ENCODE assay signal across 13 cellular contexts in the genomic region with DNA sequence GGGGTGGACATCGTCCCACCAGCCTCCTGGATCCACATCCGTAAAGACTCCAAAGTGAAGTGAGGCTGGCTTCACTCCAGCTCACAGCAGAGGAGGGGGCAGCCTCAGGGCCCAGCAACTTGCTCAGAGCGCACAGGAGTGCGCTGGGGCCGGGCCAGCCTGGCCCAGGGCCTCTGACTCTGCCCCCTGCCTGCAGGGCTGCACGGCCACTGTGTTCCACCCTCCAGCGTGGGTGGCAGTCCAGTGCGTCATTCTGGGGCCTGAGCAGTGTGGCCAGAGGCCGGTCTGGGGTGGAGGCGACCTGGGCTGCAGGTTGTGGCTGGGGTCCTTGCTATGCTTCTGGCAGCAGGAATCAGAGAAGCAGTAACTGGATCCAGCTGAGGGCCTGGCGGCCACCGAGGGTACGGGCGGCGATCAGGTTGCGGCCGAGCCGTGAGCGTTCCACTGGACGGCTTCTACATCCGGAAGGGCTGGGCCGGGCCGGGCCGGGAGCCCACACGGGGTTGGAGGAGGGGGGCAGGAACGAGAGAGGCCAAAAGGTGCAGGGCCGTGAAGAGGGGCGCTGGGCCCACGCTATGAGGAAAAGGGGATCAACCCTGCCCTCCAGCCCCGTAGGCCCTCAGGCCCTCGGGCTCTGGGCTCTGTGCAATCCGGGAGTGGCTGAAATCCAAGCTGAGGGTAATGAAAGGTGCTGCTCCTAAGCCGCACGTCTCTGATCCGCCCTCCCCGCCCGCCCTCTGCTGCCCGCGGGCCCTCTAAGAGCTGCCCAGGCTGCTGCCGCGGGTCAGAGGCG. TPM values are rescaled to one million over a fixed set of nuclear protein-coding genes. Genes with fewer than 3 reads are reported as not detected.
DNase-seq lines count a peak whose midpoint lies in the region; ATAC-seq, FAIRE-seq and TF ChIP-seq lines count a peak whose summit lies in the region.
"Had no signal": no experiment of that assay in that cellular context is flagged by ENCODE, and none has a peak within 500 bp of the region (broad histone marks: within the 10 kb centered on the region; RNA-seq: fewer than 3 reads in every experiment).

Gene FSCN2 (plus strand): TSS at position 787 of the 793 bp plus-strand sequence. CDS start 155 bp downstream, outside the sequence.

- POLR2A ChIA-PET in AG04449 (lab: Yijun Ruan, JAX) (no interaction called here), HepG2 (lab: Yijun Ruan, JAX) (interaction anchor here (1.4 kb wide), 1 partner anchor 9 kb away, joined by 5 read pairs; no protein-coding TSS in a partner anchor)

- H3K4me2 ChIP-seq in HepG2 (ENCODE audit: low read depth, low read length) = peak within 1 kb of the TSS; percentile 48

- H2AFZ ChIP-seq in HepG2 (ENCODE audit: low read length) = no peak within 1 kb of the TSS

- CTCF ChIA-PET in AG04449 (lab: Yijun Ruan, JAX) (interaction anchor here (2.5 kb wide), 1 partner anchor 73 kb away, joined by 9 read pairs; no protein-coding TSS in a partner anchor), HepG2 (lab: Yijun Ruan, JAX; ENCODE audit: low intra/inter-chr PET ratio, low total read pairs) (no interaction called here)

- peaks cover 15% of the 10 kb centered on the region; the same call in 1 of the 2 replicates for H3K9me3 ChIP-seq in HepG2 (ENCODE audit: low read length)
- no peaks in the 10 kb centered on the region for H3K9me3 ChIP-seq in prostate gland
- H3K9me3 ChIP-seq: sigmoid colon had no signal

- intact Hi-C loops in HepG2 (cut with micrococcal nuclease; ENCODE audit: unreplicated experiment) (no loop called here), prostate gland (cut with DNase I) (no loop called here)

- peak; percentile 54 for ATAC-seq in HepG2
- ATAC-seq in GM21576 (IDR thresholded peaks at IDR 0.05; ENCODE audit: unreplicated experiment) = no peak

- H3K36me3 ChIP-seq in HepG2 (replicated peaks in 1 of 2; ENCODE audit: control insufficient read depth in 1 of 2, insufficient read depth in 2 of 2, low read length in 2 of 2) (no peaks in the 10 kb centered on the region), prostate gland (no peaks in the 10 kb centered on the region)
- H3K36me3 ChIP-seq: sigmoid colon had no signal

- H3K79me2 ChIP-seq in HepG2 (ENCODE audit: insufficient read depth, low read length) = no peaks in the 10 kb centered on the region

- H3K9ac ChIP-seq in HepG2 (ENCODE audit: insufficient read depth, low read depth, low read length) = no peak within 1 kb of the TSS

- H3K4me1 ChIP-seq in HepG2 (ENCODE audit: insufficient read depth, low read length) (peaks cover 23% of the 10 kb centered on the region), prostate gland (replicated peaks) (no peaks in the 10 kb centered on the region)

- 35% methylated on average over 35 of the region's 42 CpGs for WGBS in HepG2 (ENCODE audit: low lambda C conversion rate)
- WGBS in prostate gland = 27% methylated on average over 30 of the region's 42 CpGs

- H3K27me3 ChIP-seq in HepG2 (ENCODE audit: control insufficient read depth in 1 of 2, insufficient read depth in 2 of 2, low read length in 2 of 2) (peaks cover 19 to 70% of the 10 kb centered on the region in 2 experiments), prostate gland (replicated peaks; ENCODE audit: insufficient read depth) (no peaks in the 10 kb centered on the region)

- peak; percentile 16 for TF ChIP-seq CTCF in AG04449 (IDR thresholded peaks at IDR 0.05; ENCODE audit: insufficient read depth, low read length, missing control alignments)
- peak; percentile 13 for TF ChIP-seq CTCF in astrocyte of the spinal cord (IDR thresholded peaks at IDR 0.05; ENCODE audit: low read depth, low read length)
- peak; percentile 39 for TF ChIP-seq CTCF in HepG2 (CRISPR knock-in tag; IDR thresholded peaks at IDR 0.05)
- peak in 2 of 4 experiments; percentile 14 to 16 for TF ChIP-seq CTCF in prostate gland (IDR thresholded peaks at IDR 0.05)

- FAIRE-seq in HepG2 (lab: Jason Lieb, UNC) = no peak

- H4K20me1 ChIP-seq in HepG2 (ENCODE audit: insufficient read depth, low read length) = peaks cover 5% of the 10 kb centered on the region; the same call in 1 of the 2 replicates

- in situ Hi-C loops in astrocyte of the spinal cord (cut with HindIII; ENCODE audit: low sequenced_read_pairs) = no loop called here
- in situ Hi-C loops in HepG2 (cut with HindIII; ENCODE audit: extremely low pct_ligation_motif_present, low pct_unique_long_range_greater_than_20kb) = no loop called here

- TF ChIP-seq RAD21 in HepG2 (CRISPR knock-in tag; IDR thresholded peaks at IDR 0.05) = no peak

- BruUV-seq in HepG2 (replicated peaks; lab: Mats Ljungman, UMichigan) = no TSS peak

- TF ChIP-seq POLR2A in HepG2 (IDR thresholded peaks at IDR 0.05; ENCODE audit: insufficient read depth in 1 of 2, low read depth in 2 of 2, low read length in 2 of 2) = no peak
- no peak for TF ChIP-seq POLR2A in prostate gland (IDR thresholded peaks at IDR 0.05)

- TF ChIP-seq EP300 in HepG2 (IDR thresholded peaks at IDR 0.05; ENCODE audit: low read depth in 2 of 2, low read length in 2 of 2) (no peak), HepG2 (CRISPR knock-in tag; IDR thresholded peaks at IDR 0.05; ENCODE audit: borderline replicate concordance) (no peak)

- DNase-seq in AG04449 (ENCODE audit: low read depth, low spot score) (no peak), EL (peak; percentile 57), astrocyte of the spinal cord (ENCODE audit: low read depth, low spot score) (no peak), HepG2 (ENCODE audit: low spot score) (no peak), prostate gland (ENCODE audit: low spot score) (no peak), NAMALWA (ENCODE audit: low spot score) (no peak), SIG-M5 treated with dmso at 0.1 percent for 504 hours (lab: John Stamatoyannopoulos, UW; ENCODE audit: unreplicated experiment) (no peak)
- DNase-seq: activated CD4-positive, alpha-beta T cell treated with anti-CD3 and anti-CD28 coated beads, Interleukin-2, amount 10 ng/mL, durations not matched to agents 7 days and 5 days; CD4-positive, alpha-beta T cell; mammary epithelial cell; sigmoid colon; SW 1271 had no signal

- no peak within 1 kb of the TSS for H3K4me3 ChIP-seq in AG04449 (ENCODE audit: low read depth, low read length)
- H3K4me3 ChIP-seq in astrocyte of the spinal cord (ENCODE audit: low read depth, low read length) = no peak within 1 kb of the TSS
- peak within 1 kb of the TSS in 2 of 3 experiments; percentile 17 to 57; a peak in 2 of 6 replicates for H3K4me3 ChIP-seq in HepG2 (replicated peaks in 1 of 3; ENCODE audit: insufficient read depth in 1 of 3, low read depth in 2 of 3, low read length in 3 of 3)
- no peak within 1 kb of the TSS for H3K4me3 ChIP-seq in prostate gland
- H3K4me3 ChIP-seq: sigmoid colon had no signal

- H3K27ac ChIP-seq in HepG2 (ENCODE audit: extremely low read length, insufficient read depth, low read length) = no peak within 1 kb of the TSS
- H3K27ac ChIP-seq in prostate gland = no peak within 1 kb of the TSS
- H3K27ac ChIP-seq: sigmoid colon had no signal

TF ChIP-seq in HepG2, 621 proteins besides CTCF, POLR2A, EP300 and RAD21 (continues in another document):
- TF ChIP-seq SAP130 (CRISPR knock-in tag; IDR thresholded peaks at IDR 0.05; ENCODE audit: low read depth) = peak; percentile 18; the same call in 1 of the 2 replicates
- TF ChIP-seq ZNF644 (CRISPR knock-in tag; IDR thresholded peaks at IDR 0.05; ENCODE audit: low read depth) = no peak
- TF ChIP-seq, protein P1, sequence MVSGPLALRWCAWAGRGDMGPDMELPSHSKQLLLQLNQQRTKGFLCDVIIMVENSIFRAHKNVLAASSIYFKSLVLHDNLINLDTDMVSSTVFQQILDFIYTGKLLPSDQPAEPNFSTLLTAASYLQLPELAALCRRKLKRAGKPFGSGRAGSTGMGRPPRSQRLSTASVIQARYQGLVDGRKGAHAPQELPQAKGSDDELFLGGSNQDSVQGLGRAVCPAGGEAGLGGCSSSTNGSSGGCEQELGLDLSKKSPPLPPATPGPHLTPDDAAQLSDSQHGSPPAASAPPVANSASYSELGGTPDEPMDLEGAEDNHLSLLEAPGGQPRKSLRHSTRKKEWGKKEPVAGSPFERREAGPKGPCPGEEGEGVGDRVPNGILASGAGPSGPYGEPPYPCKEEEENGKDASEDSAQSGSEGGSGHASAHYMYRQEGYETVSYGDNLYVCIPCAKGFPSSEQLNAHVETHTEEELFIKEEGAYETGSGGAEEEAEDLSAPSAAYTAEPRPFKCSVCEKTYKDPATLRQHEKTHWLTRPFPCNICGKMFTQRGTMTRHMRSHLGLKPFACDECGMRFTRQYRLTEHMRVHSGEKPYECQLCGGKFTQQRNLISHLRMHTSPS (CRISPR knock-in tag; IDR thresholded peaks at IDR 0.05; ENCODE audit: low read depth) = no peak
- 0 out of 2 replicates have a peak, but pooled peaks have one; percentile 12 for TF ChIP-seq KDM3A (CRISPR knock-in tag; IDR thresholded peaks at IDR 0.05; ENCODE audit: low read depth)
- no peak for TF ChIP-seq TBX2 (CRISPR knock-in tag; IDR thresholded peaks at IDR 0.05; ENCODE audit: borderline replicate concordance)
- peak; percentile 3 for TF ChIP-seq ZFY (CRISPR knock-in tag; IDR thresholded peaks at IDR 0.05)
- 0 out of 2 replicates have a peak, but pooled peaks have one; percentile 13 for TF ChIP-seq NFYB (CRISPR knock-in tag; IDR thresholded peaks at IDR 0.05)
- TF ChIP-seq STAG1 (CRISPR knock-in tag; IDR thresholded peaks at IDR 0.05) = peak; percentile 24; the same call in 1 of the 2 replicates

RNA-seq across cellular contexts. Expression of gene FSCN2, which starts in this region (rescaled TPM):
- not detected in 2 replicates for total RNA-seq in HepG2 (2016; rRNA removed; fragmentation: Illumina TruSeq; extraction: Trizol)
- total RNA-seq in HepG2 (2016; cell fraction: cytosol; rRNA removed; fragmentation: Illumina TruSeq; extraction: Trizol; ENCODE audit: low read depth) = not detected in 2 replicates
- total RNA-seq in HepG2 (2016; cell fraction: insoluble cytoplasmic fraction; rRNA removed; fragmentation: Illumina TruSeq; extraction: Trizol) = not detected in 2 replicates
- not detected in 2 replicates for total RNA-seq in HepG2 (2016; cell fraction: membrane; rRNA removed; fragmentation: Illumina TruSeq; extraction: Trizol)
- total RNA-seq in HepG2 (2016; cell fraction: nucleus; rRNA removed; fragmentation: Illumina TruSeq; extraction: Trizol) = not detected in 2 replicates
- 0.09 and 0.31 TPM in 2 replicates for polyA plus RNA-seq in HepG2 (2011; rRNA removed)
- 0.17 TPM in 2 replicates for polyA plus RNA-seq in HepG2 (2011; cell fraction: cytosol; rRNA removed)
- 2.2 and 2.8 TPM in 2 replicates for polyA plus RNA-seq in HepG2 (2011; cell fraction: nucleus; rRNA removed)
- 0.11 and 0.17 TPM in 2 replicates for polyA plus RNA-seq in HepG2 (2012)
- polyA plus RNA-seq in HepG2 (2016; cell fraction: cytosol; fragmentation: Illumina TruSeq; extraction: Trizol; ENCODE audit: low read depth) = not detected in 2 replicates
- not detected in 2 replicates for polyA plus RNA-seq in HepG2 (2016; cell fraction: insoluble cytoplasmic fraction; fragmentation: Illumina TruSeq; extraction: Trizol; ENCODE audit: low read depth)
- polyA plus RNA-seq in HepG2 (2016; cell fraction: membrane; fragmentation: Illumina TruSeq; extraction: Trizol; ENCODE audit: low read depth) = not detected in 2 replicates
- not detected in 2 replicates for polyA plus RNA-seq in HepG2 (2016; cell fraction: nucleus; fragmentation: Illumina TruSeq; extraction: Trizol; ENCODE audit: insufficient read depth, low read depth)
- 1.5 and 1.9 TPM in 2 replicates for polyA minus RNA-seq in HepG2 (2011; rRNA and poly(A)+ RNA removed; ENCODE audit: low replicate concordance)
- not detected in 2 replicates for polyA minus RNA-seq in HepG2 (2011; cell fraction: cytosol; rRNA and poly(A)+ RNA removed)
- polyA minus RNA-seq in HepG2 (2011; cell fraction: nucleus; rRNA and poly(A)+ RNA removed) = 0.75 and 0.77 TPM in 2 replicates
- total RNA-seq in prostate gland = 1 to 10 TPM; 3.1 to 5.6 TPM

Comparison
In these comparisons a context has a peak if more than half of its experiments do, and no peak if none do; other contexts are left out.
1. H3K4me3 ChIP-seq: peak in HepG2 (2 of 3); none in AG04449 (single experiment), astrocyte of the spinal cord (single experiment) and prostate gland (0 of 2).